8 cellular contexts compared by ENCODE assay signal in the genomic region with DNA sequence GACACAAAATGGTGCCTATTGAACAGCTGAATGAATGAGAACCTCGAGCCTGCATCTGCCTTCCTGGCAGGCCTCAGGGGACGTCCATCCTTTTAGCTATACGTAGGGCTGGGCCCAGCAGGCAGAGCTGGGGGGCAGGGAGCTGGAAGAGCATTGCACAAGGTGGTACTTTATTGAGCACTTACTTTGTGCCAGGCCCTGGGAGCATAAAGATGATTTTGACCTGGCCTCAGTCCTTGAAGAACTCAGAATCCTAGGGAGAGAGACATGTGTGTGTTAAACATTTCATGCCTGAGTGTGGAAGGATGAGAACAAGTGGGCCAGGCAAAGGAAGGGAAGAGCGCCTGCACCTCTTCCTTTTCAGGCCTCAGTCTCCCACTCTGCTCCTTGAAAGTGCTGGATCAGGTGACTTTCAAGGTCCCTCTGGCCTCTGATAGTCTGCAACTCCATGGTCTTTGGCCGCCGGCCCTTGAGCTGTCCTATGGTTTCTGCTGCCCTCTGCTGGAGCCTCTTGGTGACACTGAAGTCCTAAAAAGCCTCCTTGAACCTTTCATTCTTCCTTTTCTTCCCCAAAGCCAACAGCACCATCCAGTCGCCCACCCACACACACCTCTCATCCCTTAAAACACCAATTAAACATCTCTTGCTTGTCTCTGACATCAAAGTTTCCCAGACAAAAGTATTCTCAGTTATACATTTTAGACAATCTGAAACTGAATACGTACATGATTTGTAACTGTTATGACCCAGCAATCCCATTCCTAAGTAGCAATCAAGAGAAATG. TPM values are rescaled to one million over a fixed set of nuclear protein-coding genes. Genes with fewer than 3 reads are reported as not detected.
DNase-seq lines count a peak whose midpoint lies in the region; ATAC-seq and TF ChIP-seq lines count a peak whose summit lies in the region.

No MANE protein-coding gene starts in this region.

- H3K4me1 ChIP-seq in MM.1S (ENCODE audit: low read length), result 0 out of 2 replicates have a peak, but pooled peaks cover 3% of the 10 kb centered on the region
- peaks cover 12% of the 10 kb centered on the region for H3K4me1 ChIP-seq in vagina

- H3K27me3 ChIP-seq in MM.1S (replicated peaks; ENCODE audit: insufficient read depth, low read length) (peaks cover 63% of the 10 kb centered on the region), vagina (no peaks in the 10 kb centered on the region)

- H3K9me2 ChIP-seq in MM.1S (replicated peaks; ENCODE audit: insufficient read depth, low read length), result no peaks in the 10 kb centered on the region

- peak overlapping the region; percentile 18 for H2AFZ ChIP-seq in MM.1S (ENCODE audit: low read length)

- H3K36me3 ChIP-seq in MM.1S (replicated peaks; ENCODE audit: insufficient read depth, low read length) (no peaks in the 10 kb centered on the region), vagina (no peaks in the 10 kb centered on the region)

- H3F3A ChIP-seq in MM.1S (ENCODE audit: insufficient read depth, low read length), result no peaks in the 10 kb centered on the region

- H3K9me3 ChIP-seq in MM.1S (replicated peaks; ENCODE audit: insufficient read depth, low read length), result no peaks in the 10 kb centered on the region
- H3K9me3 ChIP-seq in vagina, result no peaks in the 10 kb centered on the region

- no peak overlapping the region for H3K9ac ChIP-seq in MM.1S (ENCODE audit: low read length)

- H3K4me2 ChIP-seq in MM.1S (ENCODE audit: low read depth, low read length), result no peak overlapping the region

- H4K20me1 ChIP-seq in MM.1S (ENCODE audit: insufficient read depth, low read length), result no peaks in the 10 kb centered on the region

- intact Hi-C loops in vagina (cut with DNase I), result no loop called here

- TF ChIP-seq POLR2A in vagina (IDR thresholded peaks at IDR 0.05), result no peak

- H3K4me3 ChIP-seq in MM.1S (ENCODE audit: low read length) (no peak overlapping the region), vagina (no peak overlapping the region)

- peak; percentile 97 for TF ChIP-seq CTCF in MM.1S (IDR thresholded peaks at IDR 0.05; ENCODE audit: low read length)
- peak; percentile 56 to 87 (median 75) for TF ChIP-seq CTCF in vagina (IDR thresholded peaks at IDR 0.05)

- ATAC-seq in HG03175 (IDR thresholded peaks at IDR 0.05; ENCODE audit: unreplicated experiment), result no peak

- peak; percentile 84 for DNase-seq in ELR (ENCODE audit: low read depth)
- DNase-seq in MM.1S, result peak; percentile 83
- peak; percentile 75 to 90 for DNase-seq in SHP77 (lab: John Stamatoyannopoulos, UW)
- peak; percentile 83 for DNase-seq in activated effector memory CD4-positive, alpha-beta T cell treated with anti-CD3 and anti-CD28 coated beads, Interleukin-2, amount 50 U/mL, for 16 hours
- peak; percentile 80 for DNase-seq in glomerular endothelial cell (ENCODE audit: extremely low read depth, low read depth, low spot score)
- peak; percentile 89 for DNase-seq in pons (ENCODE audit: low spot score)
- no peak for DNase-seq in vagina (ENCODE audit: extremely low spot score in 2 of 2)

- H3K79me2 ChIP-seq in MM.1S (ENCODE audit: low read length), result no peaks in the 10 kb centered on the region

- H3K27ac ChIP-seq in MM.1S (ENCODE audit: low read length) (no peak overlapping the region), vagina (no peak overlapping the region)

RNA-seq across cellular contexts. Expression of a gene that starts 3.5 kb away (rescaled TPM):
- total RNA-seq in glomerular endothelial cell, result 62.6 and 80.5 TPM in 2 replicates
- 11.5 TPM for total RNA-seq in vagina

RNA-seq across cellular contexts. Expression of a gene that starts 29.3 kb away (rescaled TPM):
- total RNA-seq in glomerular endothelial cell, result 0.41 TPM in 1 of 2 replicates, not detected in the other
- 2.9 TPM for total RNA-seq in vagina

RNA-seq across cellular contexts. Expression of a gene that starts 30.4 kb away (rescaled TPM):
- total RNA-seq in glomerular endothelial cell (0.12 TPM in 1 of 2 replicates, not detected in the other), vagina (not detected)

RNA-seq across cellular contexts. Expression of a gene that starts 31.1 kb away (rescaled TPM):
- total RNA-seq in glomerular endothelial cell (not detected in 2 replicates), vagina (not detected)

Comparison
In these comparisons a context has a peak if more than half of its experiments do, and no peak if none do; other contexts are left out.
1. DNase-seq: peak in ELR (single experiment), MM.1S (single experiment), SHP77 (2 of 2), activated effector memory CD4-positive, alpha-beta T cell treated with anti-CD3 and anti-CD28 coated beads, Interleukin-2, amount 50 U/mL, for 16 hours (single experiment), glomerular endothelial cell (single experiment) and pons (single experiment); none in vagina (0 of 2).